ENCODE assay signal across 27 cellular contexts in the genomic region with DNA sequence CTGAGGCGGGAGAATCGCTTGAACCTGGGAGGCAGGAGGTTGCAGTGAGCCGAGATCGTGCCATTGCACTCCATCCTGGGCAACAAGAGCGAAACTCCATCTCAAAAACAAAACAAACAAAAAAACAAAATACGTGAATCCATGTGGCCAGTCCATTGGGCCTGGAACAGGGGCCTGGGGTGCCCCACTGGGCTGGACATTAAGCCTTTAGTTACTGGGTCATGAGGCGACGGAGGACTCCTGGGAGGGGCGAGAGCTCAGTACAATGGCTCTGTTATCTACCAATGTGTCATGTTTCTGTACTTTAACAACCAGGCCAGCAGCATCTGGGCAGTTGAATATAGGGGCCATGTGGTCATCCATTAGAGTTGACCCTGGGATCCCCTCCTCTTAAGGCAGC. TPM values are rescaled to one million over a fixed set of nuclear protein-coding genes. Genes with fewer than 3 reads are reported as not detected.
DNase-seq lines count a peak whose midpoint lies in the region; ATAC-seq and TF ChIP-seq lines count a peak whose summit lies in the region.
"Had no signal": no experiment of that assay in that cellular context is flagged by ENCODE, and none has a peak within 500 bp of the region (broad histone marks: within the 10 kb centered on the region; RNA-seq: fewer than 3 reads in every experiment).

No MANE protein-coding gene starts in this region.

- H2BK5ac ChIP-seq in neuronal stem cell (ENCODE audit: low read length): peak overlapping the region; percentile 10

- H3K27ac ChIP-seq in angular gyrus (ENCODE audit: low read depth, low read length) (peak overlapping the region; percentile 77), neuronal stem cell (replicated peaks; ENCODE audit: low read length) (no peak overlapping the region), thoracic aorta (peak overlapping the region; percentile 96), WERI-Rb-1 (no peak overlapping the region)
- H3K27ac ChIP-seq: C4-2B, esophagus muscularis mucosa, right lobe of liver, stomach, upper lobe of right lung had no signal

- no peak overlapping the region for H3K14ac ChIP-seq in neuronal stem cell (ENCODE audit: low read length)

- no peak overlapping the region for H4K8ac ChIP-seq in neuronal stem cell (ENCODE audit: low read depth, low read length)

- H3K4me1 ChIP-seq in neuronal stem cell (ENCODE audit: control insufficient read depth in 2 of 2, insufficient read depth in 1 of 2, low read depth in 1 of 2, low read length in 2 of 2): peaks cover 0 to 3% of the 10 kb centered on the region in 2 donors
- peaks cover 27 to 95% of the 10 kb centered on the region in 2 donors for H3K4me1 ChIP-seq in thoracic aorta (ENCODE audit: control insufficient read depth in 1 of 2, low read depth in 2 of 2)
- H3K4me1 ChIP-seq: Caco-2, right lobe of liver, upper lobe of right lung had no signal

- H3K4me2 ChIP-seq in neuronal stem cell (ENCODE audit: insufficient read depth, low read length, poor library complexity, severe bottlenecking): no peak overlapping the region

- H3K36me3 ChIP-seq in neuronal stem cell (replicated peaks in 1 of 2; ENCODE audit: control insufficient read depth in 2 of 2, insufficient read depth in 2 of 2, low read length in 2 of 2): peaks cover 19 to 63% of the 10 kb centered on the region in 2 donors
- H3K36me3 ChIP-seq in thoracic aorta: peaks cover 70% of the 10 kb centered on the region
- peaks cover 4% of the 10 kb centered on the region; the same call in 1 of the 2 replicates for H3K36me3 ChIP-seq in WERI-Rb-1

- no peak for TF ChIP-seq CTCF in thoracic aorta (IDR thresholded peaks at IDR 0.05)
- no peak for TF ChIP-seq CTCF in WERI-Rb-1 (IDR thresholded peaks at IDR 0.05; ENCODE audit: low read depth, low read length)

- H2AK5ac ChIP-seq in neuronal stem cell (ENCODE audit: low read depth, low read length): no peak overlapping the region

- no peak overlapping the region for H2AFZ ChIP-seq in neuronal stem cell (ENCODE audit: low read length)

- H3K23ac ChIP-seq in neuronal stem cell (ENCODE audit: low read depth, low read length, poor library complexity): no peak overlapping the region

- no CpG with 5 or more reads among the region's 9 CpGs for WGBS in neuronal stem cell (ENCODE audit: extremely low coverage in 2 of 2, insufficient read length in 2 of 2, insufficient replicate concordance in 1 of 2), 2 donors

- H3K9me3 ChIP-seq in neuronal stem cell (replicated peaks in 1 of 2; ENCODE audit: control insufficient read depth in 2 of 2, insufficient read depth in 1 of 2, low read depth in 1 of 2, low read length in 2 of 2): no peaks in the 10 kb centered on the region
- no peaks in the 10 kb centered on the region for H3K9me3 ChIP-seq in thoracic aorta
- H3K9me3 ChIP-seq in WERI-Rb-1 (ENCODE audit: severe bottlenecking): no peaks in the 10 kb centered on the region
- H3K9me3 ChIP-seq: Caco-2, esophagus muscularis mucosa, right lobe of liver, stomach, upper lobe of right lung had no signal

- ATAC-seq in thoracic aorta (ENCODE audit: insufficient number of reproducible peaks, low FRiP score, low read depth): no peak
- ATAC-seq: right lobe of liver, T-cell, upper lobe of right lung had no signal

- H4K91ac ChIP-seq in neuronal stem cell (ENCODE audit: low read depth, low read length, poor library complexity): no peak overlapping the region

- H3K79me1 ChIP-seq in neuronal stem cell (ENCODE audit: low read depth, low read length): no peaks in the 10 kb centered on the region

- no peak overlapping the region for H2BK120ac ChIP-seq in neuronal stem cell (ENCODE audit: low read depth, low read length)

- no peak overlapping the region for H3K18ac ChIP-seq in neuronal stem cell (ENCODE audit: low read length)

- H3K27me3 ChIP-seq in neuronal stem cell (ENCODE audit: control insufficient read depth in 3 of 3, insufficient read depth in 3 of 3, low read depth in 1 of 3, low read length in 3 of 3) (no peaks in the 10 kb centered on the region), thoracic aorta (replicated peaks; ENCODE audit: insufficient read depth) (no peaks in the 10 kb centered on the region), WERI-Rb-1 (ENCODE audit: insufficient read depth, low read depth, severe bottlenecking) (no peaks in the 10 kb centered on the region)
- H3K27me3 ChIP-seq: esophagus muscularis mucosa, right lobe of liver, stomach, upper lobe of right lung had no signal

- H3K9ac ChIP-seq in neuronal stem cell (ENCODE audit: low read depth, low read length, poor library complexity): no peak overlapping the region

- H3K4ac ChIP-seq in neuronal stem cell (ENCODE audit: low read length): no peak overlapping the region

- H3K4me3 ChIP-seq in neuronal stem cell (ENCODE audit: low read length in 2 of 2) (no peak overlapping the region), thoracic aorta (no peak overlapping the region), WERI-Rb-1 (ENCODE audit: low read depth, low read length) (no peak overlapping the region)
- H3K4me3 ChIP-seq: esophagus muscularis mucosa, right lobe of liver, stomach, upper lobe of right lung had no signal

- H2BK12ac ChIP-seq in neuronal stem cell (ENCODE audit: low read length): no peak overlapping the region

- peak; percentile 90 for DNase-seq in globus pallidus (ENCODE audit: low spot score)
- DNase-seq in neuronal stem cell (ENCODE audit: low spot score): no peak
- DNase-seq in thoracic aorta (ENCODE audit: low spot score): no peak
- no peak for DNase-seq in WERI-Rb-1
- no peak for DNase-seq in activated CD8-positive, alpha-beta memory T cell treated with anti-CD3 and anti-CD28 coated beads for 24 hours
- no peak for DNase-seq in activated CD4-positive, CD25-positive, alpha-beta regulatory T cell treated with anti-CD3 and anti-CD28 coated beads, Interleukin-2, amount 50 U/mL, for 72 hours
- DNase-seq: activated CD4-positive, alpha-beta T cell treated with anti-CD3 and anti-CD28 coated beads, Interleukin-2, amount 10 ng/mL, durations not matched to agents 7 days and 5 days; activated effector memory CD4-positive, alpha-beta T cell treated with anti-CD3 and anti-CD28 coated beads, Interleukin-2, amount 50 U/mL, for 16 hours; activated naive CD8-positive, alpha-beta T cell treated with anti-CD3 and anti-CD28 coated beads for 36 hours; activated T-cell treated with anti-CD3 and anti-CD28 coated beads, Interleukin-2, amount 50 U/mL, for 24 hours; Caco-2; central memory CD4-positive, alpha-beta T cell; dermis blood vessel endothelial cell; DMS53; foreskin melanocyte; Kasumi-1; NCI-H1694; NCI-H446 treated with DMSO at 0.1 percent for 48 hours; right lobe of liver; RPMI8226; stomach; T-cell; upper lobe of right lung had no signal

- H2BK15ac ChIP-seq in neuronal stem cell (ENCODE audit: low read length): no peak overlapping the region

RNA-seq across cellular contexts. Expression of a gene that starts 18.9 kb away (rescaled TPM):
- 8.0 TPM for polyA plus RNA-seq in neuronal stem cell (2013, experiment 1 of 2)
- polyA plus RNA-seq in neuronal stem cell (2013, experiment 2 of 2): 7.0 TPM
- 10 to 100 TPM; 12.4 to 21.9 TPM for total RNA-seq in thoracic aorta
- total RNA-seq: lung microvascular endothelial cell had no signal

Comparison
In these comparisons a context has a peak if more than half of its experiments do, and no peak if none do; other contexts are left out.
1. H3K27ac ChIP-seq: peak in angular gyrus (single experiment) and thoracic aorta (2 of 2); none in neuronal stem cell (single experiment) and WERI-Rb-1 (single experiment).